ENCODE assay signal across 8 cellular contexts in genomic region chr4:1167244-1167949, GRCh38. TPM values are rescaled to one million over a fixed set of nuclear protein-coding genes. Genes with fewer than 3 reads are reported as not detected.
DNase-seq lines count a peak whose midpoint lies in the region; ATAC-seq lines count a peak whose summit lies in the region.

No MANE protein-coding gene starts in this region.

- H3K9me3 Mint-ChIP-seq in naive thymus-derived CD8-positive, alpha-beta T cell: no peaks in the 10 kb centered on the region
- peaks cover 12% of the 10 kb centered on the region for H3K9me3 Mint-ChIP-seq in stimulated activated memory B cell treated with anti-CD40 and anti-IgM and Interleukin-4, amounts not matched to agents 10 μg/mL and 1 μg/mL and 100 μg/mL, for 72 hours

- H3K4me1 Mint-ChIP-seq in naive thymus-derived CD8-positive, alpha-beta T cell: peaks cover 13 to 41% (median 29%) of the 10 kb centered on the region in 4 donors
- peaks cover 57% of the 10 kb centered on the region for H3K4me1 Mint-ChIP-seq in stimulated activated memory B cell treated with anti-CD40 and anti-IgM and Interleukin-4, amounts not matched to agents 10 μg/mL and 1 μg/mL and 100 μg/mL, for 72 hours

- WGBS in HUES64: 3% methylated on average over 51 of the region's 51 CpGs

- peak overlapping the region; percentile 66 for H3K4me3 ChIP-seq in HUES64 (ENCODE audit: low read length)

- peaks cover 0 to 4% (median 0%) of the 10 kb centered on the region in 3 donors for H3K36me3 Mint-ChIP-seq in naive thymus-derived CD8-positive, alpha-beta T cell
- H3K36me3 Mint-ChIP-seq in stimulated activated memory B cell treated with anti-CD40 and anti-IgM and Interleukin-4, amounts not matched to agents 10 μg/mL and 1 μg/mL and 100 μg/mL, for 72 hours: peaks cover 11% of the 10 kb centered on the region

- H3K27me3 Mint-ChIP-seq in naive thymus-derived CD8-positive, alpha-beta T cell: peaks cover 2 to 11% (median 7%) of the 10 kb centered on the region in 5 donors
- peaks cover 20% of the 10 kb centered on the region for H3K27me3 Mint-ChIP-seq in stimulated activated memory B cell treated with anti-CD40 and anti-IgM and Interleukin-4, amounts not matched to agents 10 μg/mL and 1 μg/mL and 100 μg/mL, for 72 hours

- peak overlapping the region; percentile 85 for H3K9ac ChIP-seq in HUES64 (ENCODE audit: low read depth, low read length)

- DNase-seq in COR-L47 (lab: John Stamatoyannopoulos, UW): peak; percentile 96
- peak; percentile 85 for DNase-seq in OCI-M1 (lab: John Stamatoyannopoulos, UW)
- DNase-seq in activated T-cell treated with anti-CD3 and anti-CD28 coated beads, Interleukin-2, amount 50 U/mL, for 1 hour: peak; percentile 84
- peak; percentile 78 for DNase-seq in fibroblast of gingiva (ENCODE audit: low read depth)
- peak; percentile 80 to 94 (median 87) for DNase-seq in naive thymus-derived CD8-positive, alpha-beta T cell

- ATAC-seq in GM21390 (IDR thresholded peaks at IDR 0.05; ENCODE audit: unreplicated experiment): peak; percentile 80
- peak; percentile 84 to 87 for ATAC-seq in naive thymus-derived CD8-positive, alpha-beta T cell
- ATAC-seq in stimulated activated memory B cell treated with anti-CD40 and anti-IgM and Interleukin-4, amounts not matched to agents 10 μg/mL and 1 μg/mL and 100 μg/mL, for 72 hours: peak; percentile 93

- H3K27me3 ChIP-seq in HUES64 (ENCODE audit: insufficient read depth, low read length): peaks cover 66% of the 10 kb centered on the region

- H3K36me3 ChIP-seq in HUES64 (ENCODE audit: insufficient read depth, low read length): no peaks in the 10 kb centered on the region

- POLR2A ChIA-PET in naive thymus-derived CD8-positive, alpha-beta T cell (lab: Charles Lee): interaction anchor here (0.6 to 3.2 kb wide), 13 partner anchors 13 to 438 kb away, joined by 3 to 27 read pairs (median 4); partner anchors contain the start of genes CTBP1 and UVSSA

- H3K4me3 Mint-ChIP-seq in naive thymus-derived CD8-positive, alpha-beta T cell: peak overlapping the region; percentile 84 to 90 (median 87)
- peak overlapping the region; percentile 83 for H3K4me3 Mint-ChIP-seq in stimulated activated memory B cell treated with anti-CD40 and anti-IgM and Interleukin-4, amounts not matched to agents 10 μg/mL and 1 μg/mL and 100 μg/mL, for 72 hours

- H3K27ac ChIP-seq in HUES64 (ENCODE audit: low read depth, low read length): no peak overlapping the region

- H3K4me1 ChIP-seq in HUES64 (ENCODE audit: insufficient read depth, low read length): no peaks in the 10 kb centered on the region

- peak overlapping the region; percentile 8 to 96 (median 92) for H3K27ac Mint-ChIP-seq in naive thymus-derived CD8-positive, alpha-beta T cell
- H3K27ac Mint-ChIP-seq in stimulated activated memory B cell treated with anti-CD40 and anti-IgM and Interleukin-4, amounts not matched to agents 10 μg/mL and 1 μg/mL and 100 μg/mL, for 72 hours: peak overlapping the region; percentile 75

- H3K9me3 ChIP-seq in HUES64 (ENCODE audit: insufficient read depth, low read depth, low read length): no peaks in the 10 kb centered on the region

RNA-seq across cellular contexts. Expression of gene SPON2, which starts 5.0 kb away (rescaled TPM):
- polyA plus RNA-seq in HUES64 (2013, experiment 1 of 2): 1.1 TPM
- polyA plus RNA-seq in HUES64 (2013, experiment 2 of 2): 1.8 TPM
- total RNA-seq in naive thymus-derived CD8-positive, alpha-beta T cell: 10 to 100 TPM; 16.5 to 16.6 TPM
- polyA plus RNA-seq in naive thymus-derived CD8-positive, alpha-beta T cell: 10 to 100 TPM in 1 of 3 donors, 1 to 10 TPM in 2; 8.5 to 45.9 (median 9.5) TPM

RNA-seq across cellular contexts. Expression of gene RNF212, which starts 54.0 kb away (rescaled TPM):
- 0.95 TPM for polyA plus RNA-seq in HUES64 (2013, experiment 1 of 2)
- polyA plus RNA-seq in HUES64 (2013, experiment 2 of 2): 2.4 TPM
- 1 to 10 TPM; 7.7 to 8.5 TPM for total RNA-seq in naive thymus-derived CD8-positive, alpha-beta T cell
- 1 to 10 TPM; 3.1 to 4.4 (median 3.5) TPM for polyA plus RNA-seq in naive thymus-derived CD8-positive, alpha-beta T cell
